Comparison of ENCODE assay signal across 13 cellular contexts in the genomic region with DNA sequence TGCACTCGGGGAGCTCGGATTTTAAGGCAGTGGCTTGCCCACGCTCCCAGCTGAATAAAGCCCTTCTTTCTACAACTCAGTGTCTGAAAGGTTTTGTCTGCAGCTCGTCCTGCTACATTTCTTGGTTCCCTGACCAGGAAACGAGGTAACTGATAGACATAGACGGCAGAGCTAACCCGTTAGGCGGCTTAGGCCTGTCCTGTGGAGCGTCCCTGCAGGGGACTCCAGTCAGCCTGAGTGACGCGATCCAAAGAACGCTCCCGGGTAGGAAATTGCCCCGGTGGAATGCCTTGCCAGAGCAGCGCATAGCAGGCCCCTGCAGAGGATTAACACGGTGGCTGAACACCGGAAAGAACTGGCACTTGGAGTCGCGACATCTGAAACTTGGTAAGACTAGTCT. TPM values are rescaled to one million over a fixed set of nuclear protein-coding genes. Genes with fewer than 3 reads are reported as not detected.
DNase-seq lines count a peak whose midpoint lies in the region; ATAC-seq and TF ChIP-seq lines count a peak whose summit lies in the region.
"Had no signal": no experiment of that assay in that cellular context is flagged by ENCODE, and none has a peak within 500 bp of the region (broad histone marks: within the 10 kb centered on the region; RNA-seq: fewer than 3 reads in every experiment).

No MANE protein-coding gene starts in this region.

- H2AFZ ChIP-seq in GM23248, result no peak overlapping the region

- no peak for ATAC-seq in sciatic nerve
- ATAC-seq in mucosa of descending colon, result no peak

- no peak overlapping the region for H3K4me3 ChIP-seq in HUES48 (ENCODE audit: low read depth, low read length)
- no peak overlapping the region for H3K4me3 ChIP-seq in ectodermal cell (ENCODE audit: insufficient read depth, low read depth, low read length)
- no peak overlapping the region for H3K4me3 ChIP-seq in mucosa of descending colon
- H3K4me3 ChIP-seq in Peyer's patch, result no peak overlapping the region
- no peak overlapping the region for H3K4me3 ChIP-seq in GM23248
- H3K4me3 ChIP-seq: BLaER1 treated with 17β-estradiol and CSF1 and Interleukin-3, amounts not matched to agents 10 nM and 100 nM; coronary artery had no signal

- H3K27ac ChIP-seq in HUES48 (ENCODE audit: low read depth, low read length), result peak overlapping the region; percentile 98
- H3K27ac ChIP-seq in ectodermal cell (ENCODE audit: insufficient read depth, low read depth, low read length, poor library complexity, severe bottlenecking), result peak overlapping the region; percentile 81
- no peak overlapping the region for H3K27ac ChIP-seq in Peyer's patch
- H3K27ac ChIP-seq in GM23248, result no peak overlapping the region
- H3K27ac ChIP-seq: BLaER1 treated with 17β-estradiol and CSF1 and Interleukin-3, amounts not matched to agents 10 nM and 100 nM had no signal

- intact Hi-C loops in sciatic nerve (cut with DNase I) (no loop called here), mucosa of descending colon (cut with DNase I, micrococcal nuclease) (no loop called here)

- H3K9ac ChIP-seq in HUES48 (ENCODE audit: low read depth, low read length) (no peak overlapping the region), GM23248 (no peak overlapping the region)
- H3K9ac ChIP-seq: BLaER1 treated with 17β-estradiol and CSF1 and Interleukin-3, amounts not matched to agents 10 nM and 100 nM had no signal

- TF ChIP-seq POLR2A in Peyer's patch (IDR thresholded peaks at IDR 0.05), result no peak

- no peaks in the 10 kb centered on the region for H3K36me3 ChIP-seq in HUES48 (ENCODE audit: control insufficient read depth, insufficient read depth, low read length)
- H3K36me3 ChIP-seq in ectodermal cell (ENCODE audit: control insufficient read depth, insufficient read depth, low read length), result no peaks in the 10 kb centered on the region
- peaks cover 4% of the 10 kb centered on the region for H3K36me3 ChIP-seq in mucosa of descending colon (ENCODE audit: low read depth)
- H3K36me3 ChIP-seq in Peyer's patch, result no peaks in the 10 kb centered on the region
- no peaks in the 10 kb centered on the region for H3K36me3 ChIP-seq in GM23248 (ENCODE audit: low read depth)

- H3K9me2 ChIP-seq in GM23248 (ENCODE audit: insufficient read depth), result no peaks in the 10 kb centered on the region

- H3F3A ChIP-seq in GM23248 (ENCODE audit: insufficient read depth), result no peaks in the 10 kb centered on the region

- no peaks in the 10 kb centered on the region for H3K27me3 ChIP-seq in HUES48 (ENCODE audit: control insufficient read depth, insufficient read depth, low read length)
- no peaks in the 10 kb centered on the region for H3K27me3 ChIP-seq in ectodermal cell (ENCODE audit: control insufficient read depth, insufficient read depth, low read length, poor library complexity, severe bottlenecking)
- no peaks in the 10 kb centered on the region for H3K27me3 ChIP-seq in Peyer's patch
- no peaks in the 10 kb centered on the region for H3K27me3 ChIP-seq in GM23248 (replicated peaks; ENCODE audit: insufficient read depth)
- H3K27me3 ChIP-seq: BLaER1 treated with 17β-estradiol and CSF1 and Interleukin-3, amounts not matched to agents 10 nM and 100 nM had no signal

- peaks cover 41% of the 10 kb centered on the region for H3K4me1 ChIP-seq in HUES48 (ENCODE audit: control insufficient read depth, insufficient read depth, low read length)
- H3K4me1 ChIP-seq in ectodermal cell (ENCODE audit: control insufficient read depth, insufficient read depth, low read length), result peaks cover 17% of the 10 kb centered on the region
- H3K4me1 ChIP-seq in mucosa of descending colon (ENCODE audit: low read depth), result peaks cover 8% of the 10 kb centered on the region
- H3K4me1 ChIP-seq in Peyer's patch, result peaks cover 0 to 7% (median 0%) of the 10 kb centered on the region in 4 donors
- peaks cover 4% of the 10 kb centered on the region; the same call in 1 of the 2 replicates for H3K4me1 ChIP-seq in GM23248 (ENCODE audit: insufficient read depth)

- H4K20me1 ChIP-seq in GM23248 (ENCODE audit: insufficient read depth), result no peaks in the 10 kb centered on the region

- WGBS in ectodermal cell, 2 experiments, result 8 to 9% methylated on average over 19 of the region's 19 CpGs
- 70% methylated on average over 19 of the region's 19 CpGs for WGBS in GM23248 (ENCODE audit: low coverage in 1 of 2, low lambda C conversion rate in 2 of 2, missing lambda C conversion rate in 2 of 2), 2 experiments

- H3K9me3 ChIP-seq in HUES48 (ENCODE audit: control insufficient read depth, insufficient read depth, low read length) (no peaks in the 10 kb centered on the region), ectodermal cell (ENCODE audit: control insufficient read depth, low read length) (no peaks in the 10 kb centered on the region), mucosa of descending colon (no peaks in the 10 kb centered on the region), Peyer's patch (no peaks in the 10 kb centered on the region), GM23248 (ENCODE audit: low read depth) (no peaks in the 10 kb centered on the region)
- H3K9me3 ChIP-seq: BLaER1 treated with 17β-estradiol and CSF1 and Interleukin-3, amounts not matched to agents 10 nM and 100 nM had no signal

- H3K4me2 ChIP-seq in GM23248 (ENCODE audit: unreplicated experiment), result no peak overlapping the region

- in situ Hi-C loops in GM23248 (cut with MboI), result no loop called here

- H3K79me2 ChIP-seq in GM23248 (ENCODE audit: insufficient read depth), result no peaks in the 10 kb centered on the region

- peak; percentile 75 for DNase-seq in left kidney (ENCODE audit: low read depth, low spot score)
- peak; percentile 53 for DNase-seq in sciatic nerve (ENCODE audit: low spot score)
- DNase-seq in mucosa of descending colon, result no peak
- DNase-seq in Peyer's patch, result no peak
- no peak for DNase-seq in GM23248
- DNase-seq in NCI-H526 treated with DMSO at 0.1 percent for 48 hours (lab: John Stamatoyannopoulos, UW), result no peak
- DNase-seq: activated naive CD8-positive, alpha-beta T cell treated with anti-CD3 and anti-CD28 coated beads for 36 hours; NCI-H226; RPMI8226 had no signal

- TF ChIP-seq CTCF in mucosa of descending colon (IDR thresholded peaks at IDR 0.05) (no peak), Peyer's patch (IDR thresholded peaks at IDR 0.05) (no peak)

RNA-seq across cellular contexts. Expression of a gene that starts 1.8 kb away (rescaled TPM):
- polyA plus RNA-seq in ectodermal cell (2013, experiment 1 of 4), result 8.8 TPM
- polyA plus RNA-seq in ectodermal cell (2013, experiment 2 of 4), result 6.0 TPM
- polyA plus RNA-seq in ectodermal cell (2013, experiment 3 of 4), result 9.1 TPM
- polyA plus RNA-seq in ectodermal cell (2013, experiment 4 of 4), result 8.3 TPM
- 801 TPM for total RNA-seq in sciatic nerve
- total RNA-seq in mucosa of descending colon, result 1,000 to 10,000 TPM; 1,113 to 2,199 (median 1,750) TPM
- total RNA-seq in Peyer's patch, result 1,000 to 10,000 TPM in 3 of 4 donors, 100 to 1,000 TPM in 1; 404 to 5,297 (median 1,595) TPM
- 1.4 and 1.5 TPM in 2 replicates for total RNA-seq in GM23248 (2014; rRNA removed; shearing (Covaris generic))
- 1.2 and 1.5 TPM in 2 replicates for polyA plus RNA-seq in GM23248 (2016; fragmentation: Nextera tagmentation; extraction: Ambion mirVana)
- total RNA-seq: activated naive CD8-positive, alpha-beta T cell treated with anti-CD3 and anti-CD28 coated beads for 36 hours had no signal

RNA-seq across cellular contexts. Expression of a gene that starts 56.9 kb away (rescaled TPM):
- polyA plus RNA-seq in ectodermal cell (2013, experiment 1 of 4), result 8.0 TPM
- 9.3 TPM for polyA plus RNA-seq in ectodermal cell (2013, experiment 2 of 4)
- 7.2 TPM for polyA plus RNA-seq in ectodermal cell (2013, experiment 3 of 4)
- polyA plus RNA-seq in ectodermal cell (2013, experiment 4 of 4), result 9.1 TPM
- total RNA-seq in sciatic nerve, result 5.2 TPM
- total RNA-seq in mucosa of descending colon, result under 1 TPM; 0.12 to 0.94 (median 0.47) TPM
- under 1 TPM in 1 of 4 donors, not detected in 3; 0.40 TPM for total RNA-seq in Peyer's patch
- 0.89 and 2.8 TPM in 2 replicates for total RNA-seq in GM23248 (2014; rRNA removed; shearing (Covaris generic))
- polyA plus RNA-seq in GM23248 (2016; fragmentation: Nextera tagmentation; extraction: Ambion mirVana), result 5.7 and 6.4 TPM in 2 replicates

Comparison
In these comparisons a context has a peak if more than half of its experiments do, and no peak if none do; other contexts are left out.
1. H3K27ac ChIP-seq: peak in HUES48 (single experiment) and ectodermal cell (single experiment); none in Peyer's patch (0 of 4) and GM23248 (single experiment).
2. DNase-seq: peak in left kidney (single experiment) and sciatic nerve (single experiment); none in mucosa of descending colon (0 of 3), Peyer's patch (0 of 3), GM23248 (single experiment) and NCI-H526 treated with DMSO at 0.1 percent for 48 hours (single experiment).
3. RNA of a gene that starts 1.8 kb away (total RNA-seq): 1,113 to 2,199 TPM in mucosa of descending colon, 404 to 5,297 TPM in Peyer's patch and 801 TPM in sciatic nerve (single experiment); 1.4 to 1.5 TPM in GM23248; every median in the first group is over 100 times any median in the second.